In genomic region chr22:17672417-17672991, GRCh38 we compare ENCODE assay signal across 9 cellular contexts. TPM values are rescaled to one million over a fixed set of nuclear protein-coding genes. Genes with fewer than 3 reads are reported as not detected.
DNase-seq lines count a peak whose midpoint lies in the region; ATAC-seq and TF ChIP-seq lines count a peak whose summit lies in the region.
"Had no signal": no experiment of that assay in that cellular context is flagged by ENCODE, and none has a peak within 500 bp of the region (broad histone marks: within the 10 kb centered on the region; RNA-seq: fewer than 3 reads in every experiment).

No MANE protein-coding gene starts in this region.

- H3K9me2 ChIP-seq in MM.1S (replicated peaks; ENCODE audit: insufficient read depth, low read length), result no peaks in the 10 kb centered on the region

- H3F3A ChIP-seq in MM.1S (ENCODE audit: insufficient read depth, low read length), result no peaks in the 10 kb centered on the region

- no peaks in the 10 kb centered on the region for H3K9me3 ChIP-seq in MM.1S (replicated peaks; ENCODE audit: insufficient read depth, low read length)

- DNase-seq in activated CD4-positive, alpha-beta memory T cell treated with anti-CD3 and anti-CD28 coated beads for 36 hours, result peak; percentile 19
- no peak for DNase-seq in activated CD4-positive, alpha-beta memory T cell treated with anti-CD3 and anti-CD28 coated beads, Interleukin-2, amount 10 ng/mL, durations not matched to agents 7 days and 5 days
- no peak for DNase-seq in activated T-helper 1 cell treated with anti-CD3 and anti-CD28 coated beads, Interleukin-12 subunit alpha, Interleukin-12 subunit beta, Interleukin-2, Interleukin-4 antibody, amounts not matched to agents 30 ng/mL and 10 ng/mL and 1 ng/mL, durations not matched to agents 14 hours and 24 hours and 36 hours (ENCODE audit: low spot score)
- DNase-seq in glutamatergic neuron (no peak), MM.1S (no peak)
- no peak for DNase-seq in stimulated activated effector memory CD8-positive, alpha-beta T cell treated with anti-CD3 and anti-CD28 coated beads, Interleukin-12 subunit alpha, Interleukin-12 subunit beta, amount 100 ng/mL, for 72 hours (ENCODE audit: low spot score in 2 of 2)

- ATAC-seq in stimulated activated effector memory CD8-positive, alpha-beta T cell treated with anti-CD3 and anti-CD28 coated beads, Interleukin-12 subunit alpha, Interleukin-12 subunit beta, amount 100 ng/mL, for 72 hours, result peak; percentile 69
- ATAC-seq in HG02884 (IDR thresholded peaks at IDR 0.05; ENCODE audit: unreplicated experiment), result no peak
- ATAC-seq in GM18505 (IDR thresholded peaks at IDR 0.05; ENCODE audit: unreplicated experiment), result no peak

- no peak overlapping the region for H3K4me3 ChIP-seq in MM.1S (ENCODE audit: low read length)

- no peak overlapping the region for H3K27ac ChIP-seq in MM.1S (ENCODE audit: low read length)

- POLR2A ChIA-PET in activated CD4-positive, alpha-beta memory T cell treated with anti-CD3 and anti-CD28 coated beads for 36 hours (lab: Charles Lee), result interaction anchor here (0.5 to 1.6 kb wide), 2 partner anchors 33 to 175 kb away, joined by 3 to 5 read pairs; no protein-coding TSS in a partner anchor
- POLR2A ChIA-PET in activated CD4-positive, alpha-beta memory T cell treated with anti-CD3 and anti-CD28 coated beads, Interleukin-2, amount 10 ng/mL, durations not matched to agents 7 days and 5 days (lab: Charles Lee), result no interaction called here

- no peaks in the 10 kb centered on the region for H4K20me1 ChIP-seq in MM.1S (ENCODE audit: insufficient read depth, low read length)

- H3K9ac ChIP-seq in MM.1S (ENCODE audit: low read length), result no peak overlapping the region

- H3K27ac Mint-ChIP-seq in activated CD4-positive, alpha-beta memory T cell treated with anti-CD3 and anti-CD28 coated beads for 36 hours, result peak overlapping the region; percentile 8
- no peak overlapping the region for H3K27ac Mint-ChIP-seq in activated CD4-positive, alpha-beta memory T cell treated with anti-CD3 and anti-CD28 coated beads, Interleukin-2, amount 10 ng/mL, durations not matched to agents 7 days and 5 days
- peak overlapping the region; percentile 4 for H3K27ac Mint-ChIP-seq in activated T-helper 1 cell treated with anti-CD3 and anti-CD28 coated beads, Interleukin-12 subunit alpha, Interleukin-12 subunit beta, Interleukin-2, Interleukin-4 antibody, amounts not matched to agents 30 ng/mL and 10 ng/mL and 1 ng/mL, durations not matched to agents 14 hours and 24 hours and 36 hours
- H3K27ac Mint-ChIP-seq in glutamatergic neuron (ENCODE audit: unreplicated experiment), result peak overlapping the region; percentile 77
- peak overlapping the region; percentile 13 for H3K27ac Mint-ChIP-seq in stimulated activated effector memory CD8-positive, alpha-beta T cell treated with anti-CD3 and anti-CD28 coated beads, Interleukin-12 subunit alpha, Interleukin-12 subunit beta, amount 100 ng/mL, for 72 hours
- H3K27ac Mint-ChIP-seq: B cell had no signal

- intact Hi-C loops in activated CD4-positive, alpha-beta memory T cell treated with anti-CD3 and anti-CD28 coated beads for 36 hours (cut with micrococcal nuclease), result no loop called here
- intact Hi-C loops in activated T-helper 1 cell treated with anti-CD3 and anti-CD28 coated beads, Interleukin-12 subunit alpha, Interleukin-12 subunit beta, Interleukin-2, Interleukin-4 antibody, amounts not matched to agents 30 ng/mL and 10 ng/mL and 1 ng/mL, durations not matched to agents 14 hours and 24 hours and 36 hours (cut with micrococcal nuclease), result no loop called here

- peaks cover 12% of the 10 kb centered on the region for H3K36me3 Mint-ChIP-seq in activated CD4-positive, alpha-beta memory T cell treated with anti-CD3 and anti-CD28 coated beads for 36 hours
- peaks cover 4% of the 10 kb centered on the region for H3K36me3 Mint-ChIP-seq in activated CD4-positive, alpha-beta memory T cell treated with anti-CD3 and anti-CD28 coated beads, Interleukin-2, amount 10 ng/mL, durations not matched to agents 7 days and 5 days (ENCODE audit: low read depth)
- peaks cover 9% of the 10 kb centered on the region for H3K36me3 Mint-ChIP-seq in activated T-helper 1 cell treated with anti-CD3 and anti-CD28 coated beads, Interleukin-12 subunit alpha, Interleukin-12 subunit beta, Interleukin-2, Interleukin-4 antibody, amounts not matched to agents 30 ng/mL and 10 ng/mL and 1 ng/mL, durations not matched to agents 14 hours and 24 hours and 36 hours (ENCODE audit: low read depth)
- H3K36me3 Mint-ChIP-seq in glutamatergic neuron (ENCODE audit: unreplicated experiment), result no peaks in the 10 kb centered on the region
- H3K36me3 Mint-ChIP-seq in stimulated activated effector memory CD8-positive, alpha-beta T cell treated with anti-CD3 and anti-CD28 coated beads, Interleukin-12 subunit alpha, Interleukin-12 subunit beta, amount 100 ng/mL, for 72 hours, result peaks cover 25% of the 10 kb centered on the region

- no peaks in the 10 kb centered on the region for H3K4me1 ChIP-seq in MM.1S (ENCODE audit: low read length)

- CTCF ChIA-PET in activated CD4-positive, alpha-beta memory T cell treated with anti-CD3 and anti-CD28 coated beads for 36 hours (lab: Charles Lee), result interaction anchor here (0.6 kb wide), 1 partner anchor 415 kb away, joined by 3 read pairs; no protein-coding TSS in a partner anchor
- CTCF ChIA-PET in activated CD4-positive, alpha-beta memory T cell treated with anti-CD3 and anti-CD28 coated beads, Interleukin-2, amount 10 ng/mL, durations not matched to agents 7 days and 5 days (lab: Charles Lee), result no interaction called here

- H3K4me2 ChIP-seq in MM.1S (ENCODE audit: low read depth, low read length), result no peak overlapping the region

- H3K4me3 Mint-ChIP-seq in activated CD4-positive, alpha-beta memory T cell treated with anti-CD3 and anti-CD28 coated beads for 36 hours, result no peak overlapping the region
- no peak overlapping the region for H3K4me3 Mint-ChIP-seq in activated CD4-positive, alpha-beta memory T cell treated with anti-CD3 and anti-CD28 coated beads, Interleukin-2, amount 10 ng/mL, durations not matched to agents 7 days and 5 days
- no peak overlapping the region for H3K4me3 Mint-ChIP-seq in activated T-helper 1 cell treated with anti-CD3 and anti-CD28 coated beads, Interleukin-12 subunit alpha, Interleukin-12 subunit beta, Interleukin-2, Interleukin-4 antibody, amounts not matched to agents 30 ng/mL and 10 ng/mL and 1 ng/mL, durations not matched to agents 14 hours and 24 hours and 36 hours
- peak overlapping the region; percentile 21 for H3K4me3 Mint-ChIP-seq in glutamatergic neuron (ENCODE audit: unreplicated experiment)
- H3K4me3 Mint-ChIP-seq in stimulated activated effector memory CD8-positive, alpha-beta T cell treated with anti-CD3 and anti-CD28 coated beads, Interleukin-12 subunit alpha, Interleukin-12 subunit beta, amount 100 ng/mL, for 72 hours, result peak overlapping the region; percentile 3
- H3K4me3 Mint-ChIP-seq: B cell had no signal

- no peaks in the 10 kb centered on the region for H3K27me3 ChIP-seq in MM.1S (replicated peaks; ENCODE audit: insufficient read depth, low read length)

- no peaks in the 10 kb centered on the region for H3K27me3 Mint-ChIP-seq in activated CD4-positive, alpha-beta memory T cell treated with anti-CD3 and anti-CD28 coated beads for 36 hours
- no peaks in the 10 kb centered on the region for H3K27me3 Mint-ChIP-seq in activated CD4-positive, alpha-beta memory T cell treated with anti-CD3 and anti-CD28 coated beads, Interleukin-2, amount 10 ng/mL, durations not matched to agents 7 days and 5 days
- no peaks in the 10 kb centered on the region for H3K27me3 Mint-ChIP-seq in activated T-helper 1 cell treated with anti-CD3 and anti-CD28 coated beads, Interleukin-12 subunit alpha, Interleukin-12 subunit beta, Interleukin-2, Interleukin-4 antibody, amounts not matched to agents 30 ng/mL and 10 ng/mL and 1 ng/mL, durations not matched to agents 14 hours and 24 hours and 36 hours (ENCODE audit: insufficient read depth)
- no peaks in the 10 kb centered on the region for H3K27me3 Mint-ChIP-seq in glutamatergic neuron (ENCODE audit: unreplicated experiment)
- H3K27me3 Mint-ChIP-seq: B cell had no signal

- no peak for TF ChIP-seq POLR2A in GM18505 (IDR thresholded peaks at IDR 0.05; ENCODE audit: borderline replicate concordance, extremely low read depth, insufficient read depth, insufficient read length)

- no peaks in the 10 kb centered on the region for H3K36me3 ChIP-seq in MM.1S (replicated peaks; ENCODE audit: insufficient read depth, low read length)

- H2AFZ ChIP-seq in MM.1S (ENCODE audit: low read length), result no peak overlapping the region

- TF ChIP-seq CTCF in glutamatergic neuron (IDR thresholded peaks at IDR 0.05; ENCODE audit: partially characterized antibody, unreplicated experiment) (no peak), MM.1S (IDR thresholded peaks at IDR 0.05; ENCODE audit: low read length) (no peak)

- peaks cover 5% of the 10 kb centered on the region for H3K79me2 ChIP-seq in MM.1S (ENCODE audit: low read length)

- H3K4me1 Mint-ChIP-seq in activated CD4-positive, alpha-beta memory T cell treated with anti-CD3 and anti-CD28 coated beads for 36 hours (ENCODE audit: low read depth), result peaks cover 24% of the 10 kb centered on the region
- peaks cover 3% of the 10 kb centered on the region for H3K4me1 Mint-ChIP-seq in activated CD4-positive, alpha-beta memory T cell treated with anti-CD3 and anti-CD28 coated beads, Interleukin-2, amount 10 ng/mL, durations not matched to agents 7 days and 5 days
- peaks cover 10% of the 10 kb centered on the region for H3K4me1 Mint-ChIP-seq in activated T-helper 1 cell treated with anti-CD3 and anti-CD28 coated beads, Interleukin-12 subunit alpha, Interleukin-12 subunit beta, Interleukin-2, Interleukin-4 antibody, amounts not matched to agents 30 ng/mL and 10 ng/mL and 1 ng/mL, durations not matched to agents 14 hours and 24 hours and 36 hours (ENCODE audit: low read depth)
- peaks cover 11% of the 10 kb centered on the region for H3K4me1 Mint-ChIP-seq in glutamatergic neuron (ENCODE audit: low read depth, unreplicated experiment)
- H3K4me1 Mint-ChIP-seq in stimulated activated effector memory CD8-positive, alpha-beta T cell treated with anti-CD3 and anti-CD28 coated beads, Interleukin-12 subunit alpha, Interleukin-12 subunit beta, amount 100 ng/mL, for 72 hours, result peaks cover 15% of the 10 kb centered on the region

- no peaks in the 10 kb centered on the region for H3K9me3 Mint-ChIP-seq in activated CD4-positive, alpha-beta memory T cell treated with anti-CD3 and anti-CD28 coated beads for 36 hours
- no peaks in the 10 kb centered on the region for H3K9me3 Mint-ChIP-seq in activated CD4-positive, alpha-beta memory T cell treated with anti-CD3 and anti-CD28 coated beads, Interleukin-2, amount 10 ng/mL, durations not matched to agents 7 days and 5 days
- H3K9me3 Mint-ChIP-seq in activated T-helper 1 cell treated with anti-CD3 and anti-CD28 coated beads, Interleukin-12 subunit alpha, Interleukin-12 subunit beta, Interleukin-2, Interleukin-4 antibody, amounts not matched to agents 30 ng/mL and 10 ng/mL and 1 ng/mL, durations not matched to agents 14 hours and 24 hours and 36 hours, result no peaks in the 10 kb centered on the region
- no peaks in the 10 kb centered on the region for H3K9me3 Mint-ChIP-seq in glutamatergic neuron (ENCODE audit: unreplicated experiment)
- no peaks in the 10 kb centered on the region for H3K9me3 Mint-ChIP-seq in stimulated activated effector memory CD8-positive, alpha-beta T cell treated with anti-CD3 and anti-CD28 coated beads, Interleukin-12 subunit alpha, Interleukin-12 subunit beta, amount 100 ng/mL, for 72 hours

RNA-seq across cellular contexts. Expression of gene BCL2L13, which starts 33.9 kb away (rescaled TPM):
- total RNA-seq in activated CD4-positive, alpha-beta memory T cell treated with anti-CD3 and anti-CD28 coated beads for 36 hours, result 10 to 100 TPM; 34.5 to 36.2 TPM
- total RNA-seq in activated CD4-positive, alpha-beta memory T cell treated with anti-CD3 and anti-CD28 coated beads, Interleukin-2, amount 10 ng/mL, durations not matched to agents 7 days and 5 days, result 10 to 100 TPM; 29.4 to 30.4 TPM
- 34.6 and 35.9 TPM in 2 replicates for total RNA-seq in activated T-helper 1 cell treated with anti-CD3 and anti-CD28 coated beads, Interleukin-12 subunit alpha, Interleukin-12 subunit beta, Interleukin-2, Interleukin-4 antibody, amounts not matched to agents 30 ng/mL and 10 ng/mL and 1 ng/mL, durations not matched to agents 14 hours and 24 hours and 36 hours
- 42.6 TPM for total RNA-seq in glutamatergic neuron (ENCODE audit: unreplicated experiment)

RNA-seq across cellular contexts. Expression of gene ATP6V1E1, which starts 44.0 kb away (rescaled TPM):
- total RNA-seq in activated CD4-positive, alpha-beta memory T cell treated with anti-CD3 and anti-CD28 coated beads for 36 hours, result 10 to 100 TPM; 95.5 to 97.9 TPM
- total RNA-seq in activated CD4-positive, alpha-beta memory T cell treated with anti-CD3 and anti-CD28 coated beads, Interleukin-2, amount 10 ng/mL, durations not matched to agents 7 days and 5 days, result 100 to 1,000 TPM; 103 TPM
- total RNA-seq in activated T-helper 1 cell treated with anti-CD3 and anti-CD28 coated beads, Interleukin-12 subunit alpha, Interleukin-12 subunit beta, Interleukin-2, Interleukin-4 antibody, amounts not matched to agents 30 ng/mL and 10 ng/mL and 1 ng/mL, durations not matched to agents 14 hours and 24 hours and 36 hours, result 120 and 128 TPM in 2 replicates
- total RNA-seq in glutamatergic neuron (ENCODE audit: unreplicated experiment), result 112 TPM

Comparison
In these comparisons a context has a peak if more than half of its experiments do, and no peak if none do; other contexts are left out.
1. H3K4me3 Mint-ChIP-seq: peak in glutamatergic neuron (single experiment) and stimulated activated effector memory CD8-positive, alpha-beta T cell treated with anti-CD3 and anti-CD28 coated beads, Interleukin-12 subunit alpha, Interleukin-12 subunit beta, amount 100 ng/mL, for 72 hours (single experiment); none in activated CD4-positive, alpha-beta memory T cell treated with anti-CD3 and anti-CD28 coated beads for 36 hours (single experiment), activated CD4-positive, alpha-beta memory T cell treated with anti-CD3 and anti-CD28 coated beads, Interleukin-2, amount 10 ng/mL, durations not matched to agents 7 days and 5 days (single experiment) and activated T-helper 1 cell treated with anti-CD3 and anti-CD28 coated beads, Interleukin-12 subunit alpha, Interleukin-12 subunit beta, Interleukin-2, Interleukin-4 antibody, amounts not matched to agents 30 ng/mL and 10 ng/mL and 1 ng/mL, durations not matched to agents 14 hours and 24 hours and 36 hours (single experiment).